Comparison of ENCODE assay signal across 1 cellular context in the genomic region with DNA sequence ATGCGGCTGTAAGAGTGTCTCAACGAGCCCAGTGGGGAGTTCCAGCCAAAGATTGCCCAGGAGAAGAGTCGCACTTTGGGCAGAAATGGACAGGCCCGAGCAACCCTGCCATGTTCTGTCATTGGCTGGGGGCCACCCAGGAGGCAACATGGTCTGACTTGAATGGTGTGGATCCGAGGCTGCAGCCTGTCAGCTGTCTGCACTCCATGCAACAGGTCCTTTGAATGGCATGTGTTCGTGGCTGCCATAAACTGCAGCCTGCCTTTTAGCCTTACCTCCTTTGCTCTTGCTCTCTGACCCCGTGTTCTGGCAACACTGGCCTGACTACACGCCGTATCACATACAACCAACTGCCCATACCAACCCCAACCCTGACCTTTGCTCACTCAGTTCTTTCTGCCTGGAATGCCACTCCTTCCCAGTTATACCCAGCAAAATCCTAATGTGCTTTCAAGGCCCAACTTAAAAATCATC.
TF ChIP-seq lines count a peak whose summit lies in the region.

No MANE protein-coding gene starts in this region.

TF ChIP-seq in GM23338, 12 proteins besides CTCF, POLR2A, EP300 and RAD21:
- TF ChIP-seq REST (IDR thresholded peaks at IDR 0.05; ENCODE audit: unreplicated experiment) (no peak), EZH2 (IDR thresholded peaks at IDR 0.05; ENCODE audit: low read depth, unreplicated experiment) (no peak), POLR2AphosphoS5 (IDR thresholded peaks at IDR 0.05; ENCODE audit: low read depth) (no peak), EZH2phosphoT487 (IDR thresholded peaks at IDR 0.05; ENCODE audit: unreplicated experiment) (no peak), NANOG (IDR thresholded peaks at IDR 0.05; ENCODE audit: borderline replicate concordance) (no peak), JUNB (IDR thresholded peaks at IDR 0.05; ENCODE audit: unreplicated experiment) (no peak)
- TF ChIP-seq, protein P1, sequence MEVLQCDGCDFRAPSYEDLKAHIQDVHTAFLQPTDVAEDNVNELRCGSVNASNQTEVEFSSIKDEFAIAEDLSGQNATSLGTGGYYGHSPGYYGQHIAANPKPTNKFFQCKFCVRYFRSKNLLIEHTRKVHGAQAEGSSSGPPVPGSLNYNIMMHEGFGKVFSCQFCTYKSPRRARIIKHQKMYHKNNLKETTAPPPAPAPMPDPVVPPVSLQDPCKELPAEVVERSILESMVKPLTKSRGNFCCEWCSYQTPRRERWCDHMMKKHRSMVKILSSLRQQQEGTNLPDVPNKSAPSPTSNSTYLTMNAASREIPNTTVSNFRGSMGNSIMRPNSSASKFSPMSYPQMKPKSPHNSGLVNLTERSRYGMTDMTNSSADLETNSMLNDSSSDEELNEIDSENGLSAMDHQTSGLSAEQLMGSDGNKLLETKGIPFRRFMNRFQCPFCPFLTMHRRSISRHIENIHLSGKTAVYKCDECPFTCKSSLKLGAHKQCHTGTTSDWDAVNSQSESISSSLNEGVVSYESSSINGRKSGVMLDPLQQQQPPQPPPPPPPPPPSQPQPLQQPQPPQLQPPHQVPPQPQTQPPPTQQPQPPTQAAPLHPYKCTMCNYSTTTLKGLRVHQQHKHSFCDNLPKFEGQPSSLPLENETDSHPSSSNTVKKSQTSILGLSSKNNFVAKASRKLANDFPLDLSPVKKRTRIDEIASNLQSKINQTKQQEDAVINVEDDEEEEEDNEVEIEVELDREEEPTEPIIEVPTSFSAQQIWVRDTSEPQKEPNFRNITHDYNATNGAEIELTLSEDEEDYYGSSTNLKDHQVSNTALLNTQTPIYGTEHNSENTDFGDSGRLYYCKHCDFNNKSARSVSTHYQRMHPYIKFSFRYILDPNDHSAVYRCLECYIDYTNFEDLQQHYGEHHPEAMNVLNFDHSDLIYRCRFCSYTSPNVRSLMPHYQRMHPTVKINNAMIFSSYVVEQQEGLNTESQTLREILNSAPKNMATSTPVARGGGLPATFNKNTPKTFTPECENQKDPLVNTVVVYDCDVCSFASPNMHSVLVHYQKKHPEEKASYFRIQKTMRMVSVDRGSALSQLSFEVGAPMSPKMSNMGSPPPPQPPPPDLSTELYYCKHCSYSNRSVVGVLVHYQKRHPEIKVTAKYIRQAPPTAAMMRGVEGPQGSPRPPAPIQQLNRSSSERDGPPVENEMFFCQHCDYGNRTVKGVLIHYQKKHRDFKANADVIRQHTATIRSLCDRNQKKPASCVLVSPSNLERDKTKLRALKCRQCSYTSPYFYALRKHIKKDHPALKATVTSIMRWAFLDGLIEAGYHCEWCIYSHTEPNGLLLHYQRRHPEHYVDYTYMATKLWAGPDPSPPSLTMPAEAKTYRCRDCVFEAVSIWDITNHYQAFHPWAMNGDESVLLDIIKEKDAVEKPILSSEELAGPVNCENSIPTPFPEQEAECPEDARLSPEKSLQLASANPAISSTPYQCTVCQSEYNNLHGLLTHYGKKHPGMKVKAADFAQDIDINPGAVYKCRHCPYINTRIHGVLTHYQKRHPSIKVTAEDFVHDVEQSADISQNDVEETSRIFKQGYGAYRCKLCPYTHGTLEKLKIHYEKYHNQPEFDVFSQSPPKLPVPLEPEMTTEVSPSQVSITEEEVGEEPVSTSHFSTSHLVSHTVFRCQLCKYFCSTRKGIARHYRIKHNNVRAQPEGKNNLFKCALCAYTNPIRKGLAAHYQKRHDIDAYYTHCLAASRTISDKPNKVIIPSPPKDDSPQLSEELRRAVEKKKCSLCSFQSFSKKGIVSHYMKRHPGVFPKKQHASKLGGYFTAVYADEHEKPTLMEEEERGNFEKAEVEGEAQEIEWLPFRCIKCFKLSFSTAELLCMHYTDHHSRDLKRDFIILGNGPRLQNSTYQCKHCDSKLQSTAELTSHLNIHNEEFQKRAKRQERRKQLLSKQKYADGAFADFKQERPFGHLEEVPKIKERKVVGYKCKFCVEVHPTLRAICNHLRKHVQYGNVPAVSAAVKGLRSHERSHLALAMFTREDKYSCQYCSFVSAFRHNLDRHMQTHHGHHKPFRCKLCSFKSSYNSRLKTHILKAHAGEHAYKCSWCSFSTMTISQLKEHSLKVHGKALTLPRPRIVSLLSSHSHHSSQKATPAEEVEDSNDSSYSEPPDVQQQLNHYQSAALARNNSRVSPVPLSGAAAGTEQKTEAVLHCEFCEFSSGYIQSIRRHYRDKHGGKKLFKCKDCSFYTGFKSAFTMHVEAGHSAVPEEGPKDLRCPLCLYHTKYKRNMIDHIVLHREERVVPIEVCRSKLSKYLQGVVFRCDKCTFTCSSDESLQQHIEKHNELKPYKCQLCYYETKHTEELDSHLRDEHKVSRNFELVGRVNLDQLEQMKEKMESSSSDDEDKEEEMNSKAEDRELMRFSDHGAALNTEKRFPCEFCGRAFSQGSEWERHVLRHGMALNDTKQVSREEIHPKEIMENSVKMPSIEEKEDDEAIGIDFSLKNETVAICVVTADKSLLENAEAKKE (CRISPR knock-in tag; IDR thresholded peaks at IDR 0.05): no peak
